Comparison of ENCODE assay signal across 8 cellular contexts in the genomic region with DNA sequence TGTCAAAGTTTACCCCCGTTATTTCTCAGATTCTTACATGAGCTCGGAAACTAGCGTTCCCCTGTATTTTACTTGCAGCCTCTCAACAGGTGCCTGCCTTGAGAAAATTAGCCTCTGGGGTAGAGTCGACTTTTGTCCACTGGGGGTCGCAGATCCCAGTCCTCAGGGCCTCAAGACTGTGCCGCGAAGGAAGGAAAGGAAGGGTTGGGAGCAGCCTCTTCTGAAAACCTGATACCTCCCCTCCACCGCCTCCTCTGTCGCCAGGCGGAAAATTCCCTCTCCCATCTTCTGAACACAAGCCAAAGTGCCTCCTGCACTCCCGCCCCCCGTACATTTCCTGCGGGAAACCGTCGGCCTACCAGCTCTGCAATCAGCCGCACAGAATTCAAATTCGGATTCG. TPM values are rescaled to one million over a fixed set of nuclear protein-coding genes. Genes with fewer than 3 reads are reported as not detected.
DNase-seq lines count a peak whose midpoint lies in the region; ATAC-seq, FAIRE-seq and TF ChIP-seq lines count a peak whose summit lies in the region.

No MANE protein-coding gene starts in this region.

- H3K27ac ChIP-seq in GM23248 (no peak overlapping the region), breast epithelium (peak overlapping the region in 1 of 2 donors; percentile 72), small intestine (ENCODE audit: low read depth in 1 of 2, low read length in 1 of 2) (no peak overlapping the region)

- H3K4me2 ChIP-seq in GM23248 (ENCODE audit: unreplicated experiment) = peak overlapping the region; percentile 91

- H3K79me2 ChIP-seq in GM23248 (ENCODE audit: insufficient read depth) = no peaks in the 10 kb centered on the region

- H3K27ac Mint-ChIP-seq in T-helper 17 cell = peak overlapping the region; percentile 86
- H3K27ac Mint-ChIP-seq in immature natural killer cell = peak overlapping the region; percentile 80 to 90 (median 84)

- TF ChIP-seq POLR2A in breast epithelium (IDR thresholded peaks at IDR 0.05) = no peak

- H3K4me3 ChIP-seq in GM23248 (peak overlapping the region; percentile 72), breast epithelium (peak overlapping the region; percentile 52 to 77 (median 58)), small intestine (ENCODE audit: low read depth in 1 of 2, low read length in 2 of 2) (peak overlapping the region; percentile 50 to 55)

- H3K9me3 Mint-ChIP-seq in immature natural killer cell = no peaks in the 10 kb centered on the region

- H3K4me1 Mint-ChIP-seq in T-helper 17 cell (peaks cover 13% of the 10 kb centered on the region), immature natural killer cell (peaks cover 31 to 41% of the 10 kb centered on the region in 2 donors)

- in situ Hi-C loops in GM23248 (cut with MboI) = no loop called here

- H3K27me3 ChIP-seq in GM23248 (replicated peaks; ENCODE audit: insufficient read depth) = no peaks in the 10 kb centered on the region
- H3K27me3 ChIP-seq in breast epithelium = peaks cover 0 to 55% of the 10 kb centered on the region in 2 donors
- no peaks in the 10 kb centered on the region for H3K27me3 ChIP-seq in small intestine (ENCODE audit: control insufficient read depth in 2 of 2, insufficient read depth in 2 of 2, low read length in 2 of 2)

- H3F3A ChIP-seq in GM23248 (ENCODE audit: insufficient read depth) = no peaks in the 10 kb centered on the region

- no peaks in the 10 kb centered on the region for H3K27me3 Mint-ChIP-seq in T-helper 17 cell
- peaks cover 0 to 5% (median 0%) of the 10 kb centered on the region in 3 donors for H3K27me3 Mint-ChIP-seq in immature natural killer cell (ENCODE audit: low read depth in 3 of 3)

- H2AFZ ChIP-seq in GM23248 = peak overlapping the region; percentile 95

- H3K9me2 ChIP-seq in GM23248 (ENCODE audit: insufficient read depth) = no peaks in the 10 kb centered on the region

- TF ChIP-seq CTCF in breast epithelium (IDR thresholded peaks at IDR 0.05) = peak in 2 of 3 donors; percentile 13 to 28

- FAIRE-seq in small intestine (lab: Jason Lieb, UNC) = no peak

- H3K36me3 Mint-ChIP-seq in T-helper 17 cell (ENCODE audit: low read depth) = no peaks in the 10 kb centered on the region
- H3K36me3 Mint-ChIP-seq in immature natural killer cell = peaks cover 0 to 4% (median 0%) of the 10 kb centered on the region in 3 donors

- 1 to 2% methylated on average over 15 to 16 of the region's 18 CpGs for WGBS in GM23248 (ENCODE audit: low coverage in 1 of 2, low lambda C conversion rate in 2 of 2, missing lambda C conversion rate in 2 of 2), 2 experiments
- WGBS in small intestine, 3 donors = 1 to 25% (median 5%) methylated on average over 14 to 18 of the region's 18 CpGs

- DNase-seq in DMS153 treated with DMSO at 0.1 percent for 48 hours (lab: John Stamatoyannopoulos, UW; ENCODE audit: unreplicated experiment) (peak; percentile 16), GM23248 (peak; percentile 73), NCI-H1417 (lab: John Stamatoyannopoulos, UW) (peak; percentile 63 to 90 (median 72)), T-helper 17 cell (peak in 2 of 3 donors; percentile 13 to 20), breast epithelium (ENCODE audit: low spot score in 2 of 2) (no peak), immature natural killer cell (peak; percentile 27 to 30 (median 30)), small intestine (peak; percentile 51)

- intact Hi-C loops in breast epithelium (cut with DNase I; ENCODE audit: low total_unique reads) = no loop called here

- H3K36me3 ChIP-seq in GM23248 (ENCODE audit: low read depth) (no peaks in the 10 kb centered on the region), breast epithelium (no peaks in the 10 kb centered on the region), small intestine (ENCODE audit: control insufficient read depth in 2 of 2, insufficient read depth in 2 of 2, low read length in 2 of 2) (no peaks in the 10 kb centered on the region)

- H3K4me1 ChIP-seq in GM23248 (ENCODE audit: insufficient read depth) = no peaks in the 10 kb centered on the region
- H3K4me1 ChIP-seq in breast epithelium = no peaks in the 10 kb centered on the region
- H3K4me1 ChIP-seq in small intestine (ENCODE audit: control insufficient read depth in 2 of 2, insufficient read depth in 1 of 2, low read depth in 1 of 2, low read length in 1 of 2) = no peaks in the 10 kb centered on the region

- no peaks in the 10 kb centered on the region for H4K20me1 ChIP-seq in GM23248 (ENCODE audit: insufficient read depth)

- ATAC-seq in T-helper 17 cell = peak; percentile 48
- ATAC-seq in GM19467 (IDR thresholded peaks at IDR 0.05; ENCODE audit: unreplicated experiment) = no peak

- H3K4me3 Mint-ChIP-seq in T-helper 17 cell (peak overlapping the region; percentile 95), immature natural killer cell (peak overlapping the region; percentile 85 to 93 (median 88))

- H3K9ac ChIP-seq in GM23248 = peak overlapping the region; percentile 84

- H3K9me3 ChIP-seq in GM23248 (ENCODE audit: low read depth) (no peaks in the 10 kb centered on the region), T-helper 17 cell (ENCODE audit: control insufficient read depth, low read length, poor library complexity, severe bottlenecking) (no peaks in the 10 kb centered on the region), breast epithelium (no peaks in the 10 kb centered on the region), small intestine (ENCODE audit: control insufficient read depth, low read depth) (no peaks in the 10 kb centered on the region)

RNA-seq across cellular contexts. Expression of a gene that starts 44.4 kb away (rescaled TPM):
- total RNA-seq in GM23248 (2014; rRNA removed; shearing (Covaris generic)) = 0.63 and 1.4 TPM in 2 replicates
- polyA plus RNA-seq in GM23248 (2016; fragmentation: Nextera tagmentation; extraction: Ambion mirVana) (7.3 and 8.7 TPM in 2 replicates), immature natural killer cell (10 to 100 TPM in 2 of 3 donors, 1 to 10 TPM in 1; 6.8 to 12.1 (median 10.7) TPM), small intestine (1 to 10 TPM; 1.8 to 6.3 (median 1.9) TPM)
- total RNA-seq in T-helper 17 cell (1 to 10 TPM; 7.2 TPM), breast epithelium (1 to 10 TPM; 5.6 to 9.5 (median 5.6) TPM)

Comparison
In these comparisons a context has a peak if more than half of its experiments do, and no peak if none do; other contexts are left out.
1. DNase-seq: peak in DMS153 treated with DMSO at 0.1 percent for 48 hours (single experiment), GM23248 (single experiment), NCI-H1417 (3 of 3), T-helper 17 cell (2 of 3), immature natural killer cell (3 of 3) and small intestine (single experiment); none in breast epithelium (0 of 2).
2. Peak in every context shown above with its lines, with median percentiles within 50 percentile points of each other: H3K4me3 ChIP-seq.